ENCODE assay signal across 15 cellular contexts in genomic region chr14:32306549-32306948, GRCh38.
"Had no signal": no experiment of that assay in that cellular context is flagged by ENCODE, and none has a peak within 500 bp of the region (broad histone marks: within the 10 kb centered on the region; RNA-seq: fewer than 3 reads in every experiment).

No MANE protein-coding gene starts in this region.

- H3K4me3 Mint-ChIP-seq: activated naive CD8-positive, alpha-beta T cell treated with anti-CD3 and anti-CD28 coated beads, Interleukin-2, amount 10 ng/mL, durations not matched to agents 7 days and 5 days; activated T-cell treated with anti-CD3 and anti-CD28 coated beads, Interleukin-2, amount 50 U/mL, for 4 hours; central memory CD8-positive, alpha-beta T cell; memory B cell; natural killer cell treated with Interleukin-12 subunit alpha and Interleukin-12 subunit beta and Interleukin-15 and Interleukin-18, amount 100 ng/mL, for 72 hours; stimulated activated naive CD8-positive, alpha-beta T cell treated with anti-CD3 and anti-CD28 coated beads, Interleukin-15, Interleukin-2, amounts not matched to agents 100 ng/mL and 50 ng/mL, for 24 hours had no signal

- H3K4me1 Mint-ChIP-seq: activated naive CD8-positive, alpha-beta T cell treated with anti-CD3 and anti-CD28 coated beads, Interleukin-2, amount 10 ng/mL, durations not matched to agents 7 days and 5 days; central memory CD8-positive, alpha-beta T cell; memory B cell had no signal

- H3K27ac Mint-ChIP-seq: activated naive CD8-positive, alpha-beta T cell treated with anti-CD3 and anti-CD28 coated beads, Interleukin-2, amount 10 ng/mL, durations not matched to agents 7 days and 5 days; memory B cell; natural killer cell treated with Interleukin-12 subunit alpha and Interleukin-12 subunit beta and Interleukin-15 and Interleukin-18, amount 100 ng/mL, for 72 hours; stimulated activated naive CD8-positive, alpha-beta T cell treated with anti-CD3 and anti-CD28 coated beads, Interleukin-15, Interleukin-2, amounts not matched to agents 100 ng/mL and 50 ng/mL, for 24 hours had no signal

- H3K27me3 Mint-ChIP-seq: memory B cell; stimulated activated naive CD8-positive, alpha-beta T cell treated with anti-CD3 and anti-CD28 coated beads, Interleukin-15, Interleukin-2, amounts not matched to agents 100 ng/mL and 50 ng/mL, for 24 hours had no signal

- DNase-seq: activated CD4-positive, alpha-beta T cell treated with anti-CD3 and anti-CD28 coated beads for 1 hour; activated CD4-positive, alpha-beta T cell treated with anti-CD3 and anti-CD28 coated beads, Interleukin-2, amount 50 U/mL, for 48 hours; activated gamma-delta T cell; activated naive CD8-positive, alpha-beta T cell treated with anti-CD3 and anti-CD28 coated beads, Interleukin-2, amount 10 ng/mL, durations not matched to agents 7 days and 5 days; activated T-cell treated with anti-CD3 and anti-CD28 coated beads, Interleukin-2, amount 50 U/mL, for 4 hours; effector memory CD4-positive, alpha-beta T cell; left lung; psoas muscle; stimulated activated CD4-positive, alpha-beta T cell treated with anti-CD3 and anti-CD28 coated beads, Interleukin-4, amount 100 ng/mL, for 1 hour; T-helper 9 cell; upper lobe of left lung had no signal

- H3K9me3 Mint-ChIP-seq: activated naive CD8-positive, alpha-beta T cell treated with anti-CD3 and anti-CD28 coated beads, Interleukin-2, amount 10 ng/mL, durations not matched to agents 7 days and 5 days; activated T-cell treated with anti-CD3 and anti-CD28 coated beads, Interleukin-2, amount 50 U/mL, for 4 hours; central memory CD8-positive, alpha-beta T cell had no signal

- H3K36me3 Mint-ChIP-seq: activated naive CD8-positive, alpha-beta T cell treated with anti-CD3 and anti-CD28 coated beads, Interleukin-2, amount 10 ng/mL, durations not matched to agents 7 days and 5 days; natural killer cell treated with Interleukin-12 subunit alpha and Interleukin-12 subunit beta and Interleukin-15 and Interleukin-18, amount 100 ng/mL, for 72 hours had no signal
